11 cellular contexts compared by ENCODE assay signal in genomic region chr15:38560456-38560926, GRCh38. TPM values are rescaled to one million over a fixed set of nuclear protein-coding genes. Genes with fewer than 3 reads are reported as not detected.
A peak's percentile ranks its signal among the peaks of the same experiment; 100 is the strongest.
DNase-seq lines count a peak whose midpoint lies in the region; ATAC-seq and FAIRE-seq lines count a peak whose summit lies in the region.
"Had no signal": no experiment of that assay in that cellular context is flagged by ENCODE, and none has a peak within 500 bp of the region (broad histone marks: within the 10 kb centered on the region; RNA-seq: fewer than 3 reads in every experiment).

No MANE protein-coding gene starts in this region.

- H3K9me3 Mint-ChIP-seq in CD8-positive, alpha-beta memory T cell, result no peaks in the 10 kb centered on the region
- no peaks in the 10 kb centered on the region for H3K9me3 Mint-ChIP-seq in activated naive CD8-positive, alpha-beta T cell treated with anti-CD3 and anti-CD28 coated beads for 36 hours

- peaks cover 81% of the 10 kb centered on the region for H3K4me1 ChIP-seq in CD8-positive, alpha-beta memory T cell (ENCODE audit: insufficient read depth, low read length)

- peak overlapping the region; percentile 96 to 99 (median 97) for H3K4me3 Mint-ChIP-seq in CD8-positive, alpha-beta memory T cell
- peak overlapping the region; percentile 97 for H3K4me3 Mint-ChIP-seq in activated naive CD8-positive, alpha-beta T cell treated with anti-CD3 and anti-CD28 coated beads for 36 hours

- CTCF ChIA-PET in CD8-positive, alpha-beta memory T cell (lab: Charles Lee), result interaction anchor here (0.9 to 8.4 kb wide), 9 partner anchors 14 to 137 kb away, joined by 3 to 213 read pairs (median 9); partner anchors contain the start of gene FAM98B

- H3K27ac ChIP-seq in CD8-positive, alpha-beta memory T cell (ENCODE audit: low read depth, low read length), result peak overlapping the region; percentile 34
- H3K27ac ChIP-seq: BLaER1 treated with 17β-estradiol and CSF1 and Interleukin-3, amounts not matched to agents 10 nM and 100 nM had no signal

- DNase-seq in CD8-positive, alpha-beta memory T cell, result peak in 2 of 5 donors; percentile 17 to 52
- DNase-seq in activated naive CD8-positive, alpha-beta T cell treated with anti-CD3 and anti-CD28 coated beads for 36 hours, result no peak
- no peak for DNase-seq in HTR-8/SVneo (ENCODE audit: insufficient read length, low spot score)
- no peak for DNase-seq in NCI-H1694 treated with DMSO at 0.1 percent for 48 hours (lab: John Stamatoyannopoulos, UW)
- DNase-seq in DMS53 (lab: John Stamatoyannopoulos, UW), result no peak
- no peak for DNase-seq in activated effector memory CD4-positive, alpha-beta T cell treated with anti-CD3 and anti-CD28 coated beads, Interleukin-2, amount 50 U/mL, for 16 hours
- DNase-seq: Right ventricle myocardium superior had no signal

- H3K27me3 Mint-ChIP-seq in CD8-positive, alpha-beta memory T cell, result no peaks in the 10 kb centered on the region
- no peaks in the 10 kb centered on the region for H3K27me3 Mint-ChIP-seq in activated naive CD8-positive, alpha-beta T cell treated with anti-CD3 and anti-CD28 coated beads for 36 hours

- POLR2A ChIA-PET in CD8-positive, alpha-beta memory T cell (lab: Charles Lee), result interaction anchor here (1.0 to 1.6 kb wide), 2 partner anchors 92 to 93 kb away, joined by 3 to 5 read pairs; no protein-coding TSS in a partner anchor

- peaks cover 18% of the 10 kb centered on the region for H3K36me3 ChIP-seq in CD8-positive, alpha-beta memory T cell (ENCODE audit: insufficient read depth, low read length)

- H3K27ac Mint-ChIP-seq in CD8-positive, alpha-beta memory T cell, result peak overlapping the region; percentile 78 to 98 (median 86)
- H3K27ac Mint-ChIP-seq in activated naive CD8-positive, alpha-beta T cell treated with anti-CD3 and anti-CD28 coated beads for 36 hours, result peak overlapping the region; percentile 95

- peaks cover 80 to 85% (median 81%) of the 10 kb centered on the region in 3 donors for H3K4me1 Mint-ChIP-seq in CD8-positive, alpha-beta memory T cell
- peaks cover 82% of the 10 kb centered on the region for H3K4me1 Mint-ChIP-seq in activated naive CD8-positive, alpha-beta T cell treated with anti-CD3 and anti-CD28 coated beads for 36 hours

- no peaks in the 10 kb centered on the region for H3K27me3 ChIP-seq in CD8-positive, alpha-beta memory T cell (ENCODE audit: insufficient read depth, low read length, poor library complexity, severe bottlenecking)

- ATAC-seq in GM18868 (IDR thresholded peaks at IDR 0.05; ENCODE audit: unreplicated experiment) (peak; percentile 34), HG03432 (IDR thresholded peaks at IDR 0.05; ENCODE audit: unreplicated experiment) (peak; percentile 20)

- peak overlapping the region; percentile 90 for H3K4me3 ChIP-seq in CD8-positive, alpha-beta memory T cell (ENCODE audit: low read length)
- H3K4me3 ChIP-seq: BLaER1 treated with 17β-estradiol and CSF1 and Interleukin-3, amounts not matched to agents 10 nM and 100 nM had no signal

- no peak for FAIRE-seq in HTR-8/SVneo (lab: Jason Lieb, UNC)

- no peaks in the 10 kb centered on the region for H3K9me3 ChIP-seq in CD8-positive, alpha-beta memory T cell (ENCODE audit: low read length)
- H3K9me3 ChIP-seq: BLaER1 treated with 17β-estradiol and CSF1 and Interleukin-3, amounts not matched to agents 10 nM and 100 nM had no signal

- peaks cover 9 to 81% (median 36%) of the 10 kb centered on the region in 3 donors for H3K36me3 Mint-ChIP-seq in CD8-positive, alpha-beta memory T cell
- peaks cover 66% of the 10 kb centered on the region for H3K36me3 Mint-ChIP-seq in activated naive CD8-positive, alpha-beta T cell treated with anti-CD3 and anti-CD28 coated beads for 36 hours

RNA-seq across cellular contexts. Expression of gene RASGRP1, which starts 4.1 kb away (rescaled TPM):
- total RNA-seq in CD8-positive, alpha-beta memory T cell, result 10 to 100 TPM; 64.7 to 67.9 TPM
- 90.9 TPM for polyA plus RNA-seq in CD8-positive, alpha-beta memory T cell
- 10 to 100 TPM; 42.7 to 46.6 TPM for total RNA-seq in activated naive CD8-positive, alpha-beta T cell treated with anti-CD3 and anti-CD28 coated beads for 36 hours
- total RNA-seq: MCF 10A had no signal
